ENCODE assay signal across 9 cellular contexts in the genomic region with DNA sequence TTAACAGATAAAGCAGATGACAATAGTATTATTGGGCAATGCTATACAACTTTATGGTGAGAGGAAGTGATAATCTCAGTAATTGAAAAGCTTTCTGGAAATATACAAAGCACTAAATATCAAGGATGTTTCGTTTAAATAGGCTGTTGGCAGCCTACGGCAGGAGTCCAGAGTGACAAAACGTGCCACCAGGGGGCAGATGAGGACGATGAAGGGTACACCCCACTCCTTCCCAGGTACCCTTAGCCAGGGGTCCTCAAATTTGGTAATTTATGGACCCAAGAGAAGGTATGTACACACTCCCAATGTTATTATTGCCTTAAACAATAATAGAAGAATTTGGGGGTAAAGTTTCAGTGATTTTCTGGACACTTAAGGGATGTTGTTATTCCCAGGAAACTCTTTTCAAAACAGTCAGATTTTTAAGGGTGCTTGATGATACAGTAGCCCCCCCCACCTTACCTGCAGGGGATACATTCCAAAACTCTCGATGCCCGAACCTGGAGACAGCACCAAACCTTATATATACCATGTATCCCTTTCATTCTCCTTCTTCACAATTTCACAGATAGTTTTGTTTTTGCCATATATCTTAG. TPM values are rescaled to one million over a fixed set of nuclear protein-coding genes. Genes with fewer than 3 reads are reported as not detected.
A peak's percentile ranks its signal among the peaks of the same experiment; 100 is the strongest.
DNase-seq lines count a peak whose midpoint lies in the region; ATAC-seq, FAIRE-seq and TF ChIP-seq lines count a peak whose summit lies in the region.
"Had no signal": no experiment of that assay in that cellular context is flagged by ENCODE, and none has a peak within 500 bp of the region (broad histone marks: within the 10 kb centered on the region; RNA-seq: fewer than 3 reads in every experiment).

No MANE protein-coding gene starts in this region.

- H3K36me3 Mint-ChIP-seq in activated CD8-positive, alpha-beta T cell treated with anti-CD3 and anti-CD28 coated beads for 36 hours (ENCODE audit: low read depth) = no peaks in the 10 kb centered on the region

- TF ChIP-seq POLR2A in HCT116 (IDR thresholded peaks at IDR 0.05; ENCODE audit: borderline replicate concordance, extremely low read depth, insufficient read depth, insufficient read length) = no peak

- H3K27ac ChIP-seq in HCT116 (ENCODE audit: low read depth, low read length) = no peak overlapping the region

- H3K9me3 Mint-ChIP-seq in activated CD8-positive, alpha-beta T cell treated with anti-CD3 and anti-CD28 coated beads for 36 hours = no peaks in the 10 kb centered on the region

- FAIRE-seq in urothelium cell line (lab: Jason Lieb, UNC) = no peak

- CTCF ChIA-PET in BJ (lab: Yijun Ruan, JAX) = interaction anchor here (0.6 to 1.4 kb wide), 3 partner anchors 9 to 220 kb away, joined by 3 to 4 read pairs (median 3); no protein-coding TSS in a partner anchor
- CTCF ChIA-PET in HCT116 (lab: Charles Lee) = no interaction called here
- CTCF ChIA-PET in activated CD8-positive, alpha-beta T cell treated with anti-CD3 and anti-CD28 coated beads for 36 hours (lab: Charles Lee) = interaction anchor here (0.9 kb wide), 1 partner anchor 20 kb away, joined by 4 read pairs; no protein-coding TSS in a partner anchor

- H3K27me3 Mint-ChIP-seq in activated CD8-positive, alpha-beta T cell treated with anti-CD3 and anti-CD28 coated beads for 36 hours = peaks cover 6% of the 10 kb centered on the region

- peak; percentile 47 for TF ChIP-seq CTCF in BJ (IDR thresholded peaks at IDR 0.05; ENCODE audit: insufficient read depth, low read depth, low read length)
- peak in 2 of 3 experiments; percentile 54 to 61; a peak in 4 of 6 replicates for TF ChIP-seq CTCF in HCT116 (IDR thresholded peaks at IDR 0.05 in 2 of 3, conservative IDR thresholded peaks at IDR 0.05 in 1 of 3; ENCODE audit: borderline replicate concordance in 1 of 3, insufficient read depth in 1 of 3, low read depth in 2 of 3, low read length in 2 of 3)
- TF ChIP-seq CTCF in activated CD8-positive, alpha-beta T cell treated with anti-CD3 and anti-CD28 coated beads for 36 hours (IDR thresholded peaks at IDR 0.05) = peak; percentile 66
- peak; percentile 42 for TF ChIP-seq CTCF in kidney epithelial cell (IDR thresholded peaks at IDR 0.05; ENCODE audit: insufficient read depth, low read length, poor library complexity, severe bottlenecking)

- H3K4me1 Mint-ChIP-seq in activated CD8-positive, alpha-beta T cell treated with anti-CD3 and anti-CD28 coated beads for 36 hours (ENCODE audit: low read depth) = no peaks in the 10 kb centered on the region

- TF ChIP-seq RAD21 in HCT116 (IDR thresholded peaks at IDR 0.05; ENCODE audit: low read depth) = peak; percentile 16; the same call in 1 of the 2 replicates

- H3K4me3 ChIP-seq in BJ (ENCODE audit: low read depth, low read length) (no peak overlapping the region), HCT116 (replicated peaks in 1 of 2; ENCODE audit: low read depth in 1 of 2, low read length in 2 of 2) (no peak overlapping the region), kidney epithelial cell (ENCODE audit: low read depth, low read length) (no peak overlapping the region)

- no peak overlapping the region for H3K9ac ChIP-seq in HCT116 (ENCODE audit: low read length)

- H3K4me1 ChIP-seq in HCT116 (ENCODE audit: control insufficient read depth in 1 of 2, insufficient read depth in 2 of 2, low read length in 2 of 2) = no peaks in the 10 kb centered on the region

- no TSS peak for BruUV-seq in HCT116 (replicated peaks; lab: Mats Ljungman, UMichigan)

- no peaks in the 10 kb centered on the region for H4K20me1 ChIP-seq in HCT116 (ENCODE audit: insufficient read depth)

- ATAC-seq in HCT116 (peak; percentile 57; the same call in 1 of the 2 replicates), GM21381 (IDR thresholded peaks at IDR 0.05; ENCODE audit: unreplicated experiment) (no peak), HG03280 (IDR thresholded peaks at IDR 0.05; ENCODE audit: unreplicated experiment) (no peak), GM18517 (IDR thresholded peaks at IDR 0.05; ENCODE audit: unreplicated experiment) (no peak)
- no peak for ATAC-seq in activated CD8-positive, alpha-beta T cell treated with anti-CD3 and anti-CD28 coated beads for 36 hours

- H3K36me3 ChIP-seq in BJ (ENCODE audit: control insufficient read depth, insufficient read depth, low read length) (no peaks in the 10 kb centered on the region), HCT116 (ENCODE audit: control insufficient read depth in 1 of 2, insufficient read depth in 2 of 2, low read length in 2 of 2) (no peaks in the 10 kb centered on the region), kidney epithelial cell (ENCODE audit: control insufficient read depth, insufficient read depth, low read length) (no peaks in the 10 kb centered on the region)

- DNase-seq in BJ (ENCODE audit: low read depth) (no peak), HCT116 (ENCODE audit: low read depth, low spot score) (no peak), kidney epithelial cell (ENCODE audit: low read depth) (no peak), urothelium cell line (ENCODE audit: low spot score) (peak; percentile 49)
- DNase-seq in activated CD8-positive, alpha-beta T cell treated with anti-CD3 and anti-CD28 coated beads for 36 hours = peak; percentile 57

- RAD21 ChIA-PET in HCT116 (lab: Charles Lee; ENCODE audit: low non-redundant PET in 1 of 2, low total read pairs in 2 of 2, uncharacterized antibody in 2 of 2, unreplicated experiment in 2 of 2) = no interaction called here

- no peak overlapping the region for H2AFZ ChIP-seq in HCT116 (ENCODE audit: low read depth, low read length, poor library complexity, severe bottlenecking)

- POLR2A ChIA-PET in BJ (lab: Charles Lee) (no interaction called here), HCT116 (lab: Charles Lee) (no interaction called here)
- POLR2A ChIA-PET in activated CD8-positive, alpha-beta T cell treated with anti-CD3 and anti-CD28 coated beads for 36 hours (lab: Charles Lee) = interaction anchor here (0.6 kb wide), 1 partner anchor 35 kb away, joined by 3 read pairs; no protein-coding TSS in a partner anchor

- H3K4me2 ChIP-seq in HCT116 (ENCODE audit: low read length) = no peak overlapping the region

- no peak overlapping the region for H3K4me3 Mint-ChIP-seq in activated CD8-positive, alpha-beta T cell treated with anti-CD3 and anti-CD28 coated beads for 36 hours

- intact Hi-C loops in HCT116 (cut with micrococcal nuclease) = loop anchor here (5.0 to 10.0 kb wide), 2 partner anchors 1786 to 1853 kb away; a partner anchor contains a TSS
- intact Hi-C loops in activated CD8-positive, alpha-beta T cell treated with anti-CD3 and anti-CD28 coated beads for 36 hours (cut with micrococcal nuclease) = no loop called here

- H3K9me3 ChIP-seq in HCT116 (ENCODE audit: control insufficient read depth in 1 of 2, insufficient read depth in 1 of 2, low read depth in 1 of 2, low read length in 2 of 2) = no peaks in the 10 kb centered on the region

- H3K79me2 ChIP-seq in HCT116 (ENCODE audit: insufficient read depth, low read length) = no peaks in the 10 kb centered on the region

- H3K27ac Mint-ChIP-seq in activated CD8-positive, alpha-beta T cell treated with anti-CD3 and anti-CD28 coated beads for 36 hours = no peak overlapping the region

- H3K27me3 ChIP-seq in BJ (ENCODE audit: control insufficient read depth, insufficient read depth, low read length) (peaks cover 1% of the 10 kb centered on the region; the same call in 1 of the 2 replicates), HCT116 (ENCODE audit: insufficient read depth, low read length) (no peaks in the 10 kb centered on the region), kidney epithelial cell (ENCODE audit: control insufficient read depth, insufficient read depth, low read length) (peaks cover 11% of the 10 kb centered on the region)

- H3K9me2 ChIP-seq in HCT116 (ENCODE audit: insufficient read depth) = no peaks in the 10 kb centered on the region

TF ChIP-seq in HCT116, 20 proteins besides CTCF, POLR2A, EP300 and RAD21 (continues in another document):
- TF ChIP-seq SRF (IDR thresholded peaks at IDR 0.05; ENCODE audit: low read depth) (no peak), EGR1 (IDR thresholded peaks at IDR 0.05; ENCODE audit: low read depth) (no peak), TCF7L2 (IDR thresholded peaks at IDR 0.05; ENCODE audit: borderline replicate concordance, extremely low read depth, insufficient read depth, insufficient read length) (no peak), EZH2phosphoT487 (IDR thresholded peaks at IDR 0.05; ENCODE audit: borderline replicate concordance) (no peak), ELF1 (IDR thresholded peaks at IDR 0.05; ENCODE audit: borderline replicate concordance, low read depth) (no peak), POLR2AphosphoS5 (IDR thresholded peaks at IDR 0.05; ENCODE audit: low read depth, low read length) (no peak), JUND (IDR thresholded peaks at IDR 0.05) (no peak)

RNA-seq across cellular contexts. Expression of a gene that starts 1.4 kb away (rescaled TPM):
- polyA plus RNA-seq in BJ (2011; rRNA removed) = 0.02 and 0.04 TPM in 2 replicates
- 0.05 and 0.15 TPM in 2 replicates for polyA minus RNA-seq in BJ (2011; rRNA and poly(A)+ RNA removed)
- total RNA-seq in HCT116 (2021; ENCODE audit: unreplicated experiment) (not detected), kidney epithelial cell (0.88 and 1.4 TPM in 2 replicates)
- not detected in 2 replicates for polyA plus RNA-seq in HCT116 (2012)
- not detected for total RNA-seq in activated CD8-positive, alpha-beta T cell treated with anti-CD3 and anti-CD28 coated beads for 36 hours
- total RNA-seq: dermis microvascular lymphatic vessel endothelial cell had no signal

RNA-seq across cellular contexts. Expression of a gene that starts 38.1 kb away (rescaled TPM):
- polyA plus RNA-seq in BJ (2011; rRNA removed) = 44.8 and 49.7 TPM in 2 replicates
- polyA minus RNA-seq in BJ (2011; rRNA and poly(A)+ RNA removed) = 8.9 and 11.7 TPM in 2 replicates
- total RNA-seq in HCT116 (2021; ENCODE audit: unreplicated experiment) (not detected), kidney epithelial cell (75.0 and 88.9 TPM in 2 replicates)
- not detected in 2 replicates for polyA plus RNA-seq in HCT116 (2012)
- 1 to 10 TPM; 2.6 to 3.0 TPM for total RNA-seq in activated CD8-positive, alpha-beta T cell treated with anti-CD3 and anti-CD28 coated beads for 36 hours

Comparison
In these comparisons a context has a peak if more than half of its experiments do, and no peak if none do; other contexts are left out.
1. DNase-seq: peak in activated CD8-positive, alpha-beta T cell treated with anti-CD3 and anti-CD28 coated beads for 36 hours (single experiment) and urothelium cell line (single experiment); none in BJ (single experiment), HCT116 (single experiment) and kidney epithelial cell (single experiment).
2. RNA of a gene that starts 38.1 kb away (total RNA-seq): 75.0 to 88.9 TPM in kidney epithelial cell; 2.6 to 3.0 TPM in activated CD8-positive, alpha-beta T cell treated with anti-CD3 and anti-CD28 coated beads for 36 hours and not detected in HCT116 (single experiment); every median in the first group is over 10 times any median in the second.
3. Peak in every context shown above with its lines, with median percentiles within 50 percentile points of each other: CTCF ChIP-seq.